28 cellular contexts compared by ENCODE assay signal in the genomic region with DNA sequence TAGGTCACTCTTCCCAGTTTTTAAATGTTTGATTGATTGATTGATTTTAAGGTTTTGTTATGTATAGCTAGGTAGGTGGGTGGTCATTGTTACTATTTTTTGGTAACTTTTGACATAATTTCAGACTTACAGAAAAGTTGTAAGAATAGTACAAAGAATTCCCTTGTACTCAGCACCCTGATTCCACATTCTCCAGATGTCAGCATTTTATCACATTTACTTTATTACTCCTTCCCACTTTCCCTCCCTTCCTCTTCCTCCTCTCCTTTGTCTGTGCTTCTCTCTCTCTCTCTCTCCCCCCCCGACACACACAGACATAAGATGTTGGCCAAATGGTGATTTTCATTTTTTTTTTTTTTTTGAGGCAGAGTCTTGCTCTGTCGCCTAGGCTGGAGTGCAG.
"Had no signal": no experiment of that assay in that cellular context is flagged by ENCODE, and none has a peak within 500 bp of the region (broad histone marks: within the 10 kb centered on the region; RNA-seq: fewer than 3 reads in every experiment).

No MANE protein-coding gene starts in this region.

- ATAC-seq: SK-N-SH treated with all-trans-retinoic acid at 6 μM for 48 hours, T-helper 17 cell had no signal

- H3K27me3 ChIP-seq: brain microvascular endothelial cell, cardiac muscle cell, Peyer's patch, SJSA1 had no signal

- H3K27ac ChIP-seq: brain microvascular endothelial cell, cardiac muscle cell, Peyer's patch, RWPE1, SJSA1, WERI-Rb-1 had no signal

- DNase-seq: activated CD4-positive, alpha-beta T cell treated with anti-CD3 and anti-CD28 coated beads for 4 hours; activated CD4-positive, alpha-beta T cell treated with anti-CD3 and anti-CD28 coated beads, Interleukin-2, amount 50 U/mL, for 4 hours; activated CD8-positive, alpha-beta memory T cell treated with anti-CD3 and anti-CD28 coated beads for 24 hours; activated effector memory CD4-positive, alpha-beta T cell treated with anti-CD3 and anti-CD28 coated beads, Interleukin-2, amount 50 U/mL, for 16 hours; activated naive CD4-positive, alpha-beta T cell treated with anti-CD3 and anti-CD28 coated beads for 36 hours; activated naive CD8-positive, alpha-beta T cell treated with anti-CD3 and anti-CD28 coated beads for 36 hours; brain microvascular endothelial cell; Karpas-422; MM.1S; NCI-H1105; NCI-H1436; NCI-H1694 treated with DMSO at 0.1 percent for 48 hours; NCI-H2029 treated with DMSO at 0.1 percent for 48 hours; NCI-H345; NCI-H510A; NCI-H69; NK-92 treated with Interleukin-12 subunit alpha and Interleukin-12 subunit beta, amount 100 ng/mL, for 24 hours; OCI-M1; Right ventricle myocardium superior; SW 1271; T-helper 17 cell; WERI-Rb-1 had no signal

- H3K27me3 Mint-ChIP-seq: activated naive CD8-positive, alpha-beta T cell treated with anti-CD3 and anti-CD28 coated beads for 36 hours; T-helper 17 cell had no signal

- H3K9me3 Mint-ChIP-seq: activated naive CD4-positive, alpha-beta T cell treated with anti-CD3 and anti-CD28 coated beads for 36 hours; activated naive CD8-positive, alpha-beta T cell treated with anti-CD3 and anti-CD28 coated beads for 36 hours; activated T-helper 1 cell treated with anti-CD3 and anti-CD28 coated beads, Interleukin-12 subunit alpha, Interleukin-12 subunit beta, Interleukin-2, Interleukin-4 antibody, amounts not matched to agents 30 ng/mL and 10 ng/mL and 1 ng/mL, durations not matched to agents 14 hours and 24 hours and 36 hours had no signal

- H3K27ac Mint-ChIP-seq: activated naive CD4-positive, alpha-beta T cell treated with anti-CD3 and anti-CD28 coated beads for 36 hours; activated naive CD8-positive, alpha-beta T cell treated with anti-CD3 and anti-CD28 coated beads for 36 hours; activated T-helper 1 cell treated with anti-CD3 and anti-CD28 coated beads, Interleukin-12 subunit alpha, Interleukin-12 subunit beta, Interleukin-2, Interleukin-4 antibody, amounts not matched to agents 30 ng/mL and 10 ng/mL and 1 ng/mL, durations not matched to agents 14 hours and 24 hours and 36 hours; T-helper 17 cell had no signal

- H3K4me3 ChIP-seq: cardiac muscle cell, Peyer's patch, SJSA1 had no signal

- H3K9me3 ChIP-seq: Peyer's patch, SJSA1 had no signal

- H3K4me3 Mint-ChIP-seq: activated naive CD4-positive, alpha-beta T cell treated with anti-CD3 and anti-CD28 coated beads for 36 hours; activated naive CD8-positive, alpha-beta T cell treated with anti-CD3 and anti-CD28 coated beads for 36 hours; activated T-helper 1 cell treated with anti-CD3 and anti-CD28 coated beads, Interleukin-12 subunit alpha, Interleukin-12 subunit beta, Interleukin-2, Interleukin-4 antibody, amounts not matched to agents 30 ng/mL and 10 ng/mL and 1 ng/mL, durations not matched to agents 14 hours and 24 hours and 36 hours; T-helper 17 cell had no signal

- H3K4me1 ChIP-seq: SJSA1 had no signal
